ENCODE assay signal across 9 cellular contexts in genomic region chr10:3777876-3778707, GRCh38. TPM values are rescaled to one million over a fixed set of nuclear protein-coding genes. Genes with fewer than 3 reads are reported as not detected.
DNase-seq lines count a peak whose midpoint lies in the region; ATAC-seq, FAIRE-seq and TF ChIP-seq lines count a peak whose summit lies in the region.
"Had no signal": no experiment of that assay in that cellular context is flagged by ENCODE, and none has a peak within 500 bp of the region (broad histone marks: within the 10 kb centered on the region; RNA-seq: fewer than 3 reads in every experiment).

No MANE protein-coding gene starts in this region.

- TF ChIP-seq POLR2A in transverse colon (IDR thresholded peaks at IDR 0.05), result peak; percentile 22

- no peak for FAIRE-seq in HTR-8/SVneo (lab: Jason Lieb, UNC)

- peak overlapping the region; percentile 36 for H3K9ac ChIP-seq in mammary epithelial cell (ENCODE audit: insufficient read depth, low read length)

- H2AFZ ChIP-seq in mammary epithelial cell (ENCODE audit: low read depth, low read length), result no peak overlapping the region

- no peaks in the 10 kb centered on the region for H3K27me3 Mint-ChIP-seq in activated naive CD4-positive, alpha-beta T cell treated with anti-CD3 and anti-CD28 coated beads for 36 hours (ENCODE audit: low read depth)

- H4K20me1 ChIP-seq in mammary epithelial cell (ENCODE audit: insufficient read depth, low read length), result no peaks in the 10 kb centered on the region

- H3K27me3 ChIP-seq in mammary epithelial cell (ENCODE audit: insufficient read depth, low read length) (no peaks in the 10 kb centered on the region), lower lobe of right lung (ENCODE audit: low read depth) (no peaks in the 10 kb centered on the region), transverse colon (no peaks in the 10 kb centered on the region)

- H3K27ac Mint-ChIP-seq in activated naive CD4-positive, alpha-beta T cell treated with anti-CD3 and anti-CD28 coated beads for 36 hours, result peak overlapping the region; percentile 74

- H3K4me1 Mint-ChIP-seq in activated naive CD4-positive, alpha-beta T cell treated with anti-CD3 and anti-CD28 coated beads for 36 hours (ENCODE audit: low read depth), result peaks cover 71% of the 10 kb centered on the region

- peak overlapping the region; percentile 17 for H3K4me3 Mint-ChIP-seq in activated naive CD4-positive, alpha-beta T cell treated with anti-CD3 and anti-CD28 coated beads for 36 hours

- no TSS peak for BruUV-seq in mammary epithelial cell (replicated peaks; lab: Mats Ljungman, UMichigan)

- TF ChIP-seq CTCF in mammary epithelial cell (conservative IDR thresholded peaks at IDR 0.05 in 1 of 2, IDR thresholded peaks at IDR 0.05 in 1 of 2; ENCODE audit: extremely low read depth in 1 of 2, insufficient read depth in 1 of 2, low read depth in 1 of 2, low read length in 2 of 2) (no peak), lower lobe of right lung (IDR thresholded peaks at IDR 0.05) (no peak), transverse colon (IDR thresholded peaks at IDR 0.05) (no peak), GM10248 (IDR thresholded peaks at IDR 0.05; ENCODE audit: control extremely low read depth, extremely low read depth, low read depth, missing control alignments) (no peak)

- peaks cover 53% of the 10 kb centered on the region for H3K79me2 ChIP-seq in mammary epithelial cell (ENCODE audit: insufficient read depth, low read length)

- POLR2A ChIA-PET in GM10248 (lab: Yijun Ruan, JAX), result interaction anchor here (0.8 to 1.3 kb wide), 2 partner anchors 97 to 98 kb away, joined by 3 to 4 read pairs; no protein-coding TSS in a partner anchor

- dilution Hi-C loops in mammary epithelial cell (cut with HindIII; ENCODE audit: low sequenced_read_pairs), result no loop called here

- 56% methylated on average over 8 of the region's 8 CpGs for WGBS in mammary epithelial cell (ENCODE audit: low coverage, missing lambda C conversion rate)
- WGBS in transverse colon (ENCODE audit: low coverage in 1 of 2), 2 donors, result 70 to 72% methylated on average over 7 to 8 of the region's 8 CpGs

- no peak for DNase-seq in activated naive CD4-positive, alpha-beta T cell treated with anti-CD3 and anti-CD28 coated beads for 36 hours
- DNase-seq in activated naive CD4-positive, alpha-beta T cell treated with anti-CD3 and anti-CD28 coated beads, Interleukin-2, amount 50 U/mL, for 16 hours, result no peak
- DNase-seq in mammary epithelial cell, result peak; percentile 40
- no peak for DNase-seq in lower lobe of right lung
- DNase-seq in transverse colon, result no peak
- no peak for DNase-seq in HTR-8/SVneo (ENCODE audit: insufficient read length, low spot score)
- no peak for DNase-seq in GM10248 (ENCODE audit: extremely low spot score)
- DNase-seq in NCI-H128 (lab: John Stamatoyannopoulos, UW; ENCODE audit: unreplicated experiment), result no peak
- DNase-seq: SHP77 had no signal

- peaks cover 49% of the 10 kb centered on the region for H3K4me1 ChIP-seq in mammary epithelial cell (ENCODE audit: insufficient read depth, low read length)
- H3K4me1 ChIP-seq in lower lobe of right lung, result peaks cover 71% of the 10 kb centered on the region
- H3K4me1 ChIP-seq in transverse colon, result peaks cover 11 to 75% (median 65%) of the 10 kb centered on the region in 4 donors

- TF ChIP-seq EP300 in transverse colon (IDR thresholded peaks at IDR 0.05; ENCODE audit: low read depth), result no peak

- no peaks in the 10 kb centered on the region for H3K9me3 Mint-ChIP-seq in activated naive CD4-positive, alpha-beta T cell treated with anti-CD3 and anti-CD28 coated beads for 36 hours

- H3K36me3 ChIP-seq in mammary epithelial cell (ENCODE audit: insufficient read depth, low read length) (peaks cover 28% of the 10 kb centered on the region), lower lobe of right lung (peaks cover 77% of the 10 kb centered on the region), transverse colon (peaks cover 0 to 44% (median 22%) of the 10 kb centered on the region in 4 donors)

- no peak for ATAC-seq in lower lobe of right lung

- H3K4me3 ChIP-seq in mammary epithelial cell (replicated peaks in 1 of 3; ENCODE audit: insufficient read depth in 1 of 3, low read depth in 2 of 3, low read length in 3 of 3) (no peak overlapping the region), lower lobe of right lung (peak overlapping the region; percentile 90), transverse colon (peak overlapping the region in 1 of 4 donors; percentile 77)

- peaks cover 74% of the 10 kb centered on the region for H3K36me3 Mint-ChIP-seq in activated naive CD4-positive, alpha-beta T cell treated with anti-CD3 and anti-CD28 coated beads for 36 hours (ENCODE audit: low read depth)

- in situ Hi-C loops in mammary epithelial cell (cut with MboI; ENCODE audit: low sequenced_read_pairs in 2 of 2), result loop anchor here (10.0 to 25.0 kb wide), 2 partner anchors 583 to 884 kb away; no protein-coding TSS in a partner anchor
- in situ Hi-C loops in transverse colon (cut with MboI; ENCODE audit: low pct_ligation_motif_present in 1 of 4, low pct_unique_long_range_greater_than_20kb in 1 of 4, low sequenced_read_pairs in 3 of 4), result loop anchor here in 3 of 4 donors (5.0 to 25.0 kb wide), 5 partner anchors 259 to 884 kb away; no protein-coding TSS in a partner anchor

- intact Hi-C loops in activated naive CD4-positive, alpha-beta T cell treated with anti-CD3 and anti-CD28 coated beads for 36 hours (cut with micrococcal nuclease), result loop anchor here (1.0 to 2.0 kb wide), 7 partner anchors 7 to 326 kb away; partner anchors contain the start of gene KLF6
- intact Hi-C loops in mammary epithelial cell (cut with micrococcal nuclease), result loop anchor here (1.0 to 10.0 kb wide), 3 partner anchors 38 to 453 kb away; no protein-coding TSS in a partner anchor
- intact Hi-C loops in lower lobe of right lung (cut with DNase I), result no loop called here
- intact Hi-C loops in transverse colon (cut with DNase I; ENCODE audit: low total_unique reads), result loop anchor here (2.0 to 10.0 kb wide), 2 partner anchors 293 to 509 kb away; no protein-coding TSS in a partner anchor

- H3K9me3 ChIP-seq in mammary epithelial cell (replicated peaks; ENCODE audit: insufficient read depth, low read length) (no peaks in the 10 kb centered on the region), lower lobe of right lung (no peaks in the 10 kb centered on the region), transverse colon (no peaks in the 10 kb centered on the region)

- peak overlapping the region; percentile 97 for H3K27ac ChIP-seq in mammary epithelial cell (ENCODE audit: insufficient read depth, low read depth, low read length)
- peak overlapping the region; percentile 100 for H3K27ac ChIP-seq in lower lobe of right lung
- peak overlapping the region; percentile 99 to 100 (median 100) for H3K27ac ChIP-seq in transverse colon

- CTCF ChIA-PET in activated naive CD4-positive, alpha-beta T cell treated with anti-CD3 and anti-CD28 coated beads for 36 hours (lab: Charles Lee), result interaction anchor here (0.9 to 1.5 kb wide), 2 partner anchors 16 to 583 kb away, joined by 3 read pairs; no protein-coding TSS in a partner anchor
- CTCF ChIA-PET in mammary epithelial cell (lab: Charles Lee; ENCODE audit: low non-redundant PET), result no interaction called here
- CTCF ChIA-PET in GM10248 (lab: Yijun Ruan, JAX), result interaction anchor here (1.1 to 1.5 kb wide), 3 partner anchors 13 to 28 kb away, joined by 3 to 5 read pairs (median 4); no protein-coding TSS in a partner anchor

- H3K4me2 ChIP-seq in mammary epithelial cell (ENCODE audit: insufficient read depth, low read depth, low read length), result peak overlapping the region; percentile 13

RNA-seq across cellular contexts. Expression of gene KLF6, which starts 6.9 kb away (rescaled TPM):
- 10 to 100 TPM; 78.9 to 82.1 TPM for total RNA-seq in activated naive CD4-positive, alpha-beta T cell treated with anti-CD3 and anti-CD28 coated beads for 36 hours
- total RNA-seq in mammary epithelial cell (100 to 1,000 TPM in 1 of 2 donors, 10 to 100 TPM in 1; 95.4 to 268 TPM), lower lobe of right lung (242 TPM), transverse colon (100 to 1,000 TPM; 140 to 304 (median 291) TPM)
- polyA plus RNA-seq in mammary epithelial cell, result 125 TPM
- polyA minus RNA-seq in mammary epithelial cell, result 330 TPM
